15 cellular contexts compared by ENCODE assay signal in the genomic region with DNA sequence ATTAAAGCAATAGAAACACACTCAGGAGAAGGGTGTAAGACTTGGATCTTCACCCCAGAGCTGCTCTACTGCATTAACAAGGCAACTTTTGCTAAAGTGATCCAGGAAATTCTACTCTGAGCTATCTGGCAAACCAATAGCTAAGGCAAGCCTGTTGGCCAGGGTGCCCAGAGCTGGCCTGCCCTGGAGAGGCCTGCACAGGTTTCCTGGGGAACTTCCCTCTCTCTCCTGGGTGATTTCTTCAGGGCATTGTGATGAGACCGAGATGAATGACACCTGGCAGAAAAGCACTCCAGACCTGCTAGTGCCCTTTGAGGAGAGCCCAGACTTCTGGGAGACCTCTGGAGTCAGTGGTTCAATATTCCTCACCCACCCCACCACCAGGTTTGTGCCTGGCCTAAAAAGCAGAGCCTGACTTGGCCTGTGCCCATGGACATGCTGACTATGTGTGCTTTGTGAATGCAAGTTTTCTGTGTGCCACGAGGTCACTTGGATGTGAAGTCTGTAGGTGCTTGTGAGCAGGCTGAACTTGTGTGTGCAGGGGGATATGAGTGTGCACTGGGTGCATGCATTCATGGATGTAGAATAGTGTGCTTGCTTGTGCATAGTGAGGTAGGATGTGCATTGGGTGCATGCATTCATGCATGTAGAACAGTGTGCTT. TPM values are rescaled to one million over a fixed set of nuclear protein-coding genes. Genes with fewer than 3 reads are reported as not detected.
DNase-seq lines count a peak whose midpoint lies in the region; ATAC-seq and TF ChIP-seq lines count a peak whose summit lies in the region.
"Had no signal": no experiment of that assay in that cellular context is flagged by ENCODE, and none has a peak within 500 bp of the region (broad histone marks: within the 10 kb centered on the region; RNA-seq: fewer than 3 reads in every experiment).

No MANE protein-coding gene starts in this region.

- peak overlapping the region; percentile 29 for H2AK9ac ChIP-seq in IMR-90 (replicated peaks; ENCODE audit: low read depth, low read length, poor library complexity)

- no peak overlapping the region for H2AK5ac ChIP-seq in IMR-90 (ENCODE audit: low read depth, low read length)

- TF ChIP-seq POLR2A in IMR-90 (IDR thresholded peaks at IDR 0.05; ENCODE audit: low read depth, low read length) = no peak

- H2BK15ac ChIP-seq in IMR-90 (ENCODE audit: low read depth, low read length) = no peak overlapping the region

- H3K79me1 ChIP-seq in IMR-90 (ENCODE audit: low read depth in 1 of 2, low read length in 2 of 2) = no peaks in the 10 kb centered on the region

- no peak overlapping the region for H3K9ac ChIP-seq in HUES48 (ENCODE audit: low read depth, low read length)
- no peak overlapping the region for H3K9ac ChIP-seq in IMR-90 (ENCODE audit: low read depth, low read length)

- no peak overlapping the region for H3K56ac ChIP-seq in IMR-90 (ENCODE audit: extremely low read depth, insufficient read depth, low read length)

- H3K36me3 ChIP-seq in HUES48 (ENCODE audit: control insufficient read depth, insufficient read depth, low read length) (no peaks in the 10 kb centered on the region), IMR-90 (ENCODE audit: control insufficient read depth, insufficient read depth, low read length) (no peaks in the 10 kb centered on the region), osteoblast (ENCODE audit: insufficient read depth, low read length) (no peaks in the 10 kb centered on the region)
- H3K36me3 ChIP-seq: BE2C had no signal

- ATAC-seq in IMR-90 (ENCODE audit: low read depth) (no peak), left lobe of liver (peak; percentile 45), GM18858 (IDR thresholded peaks at IDR 0.05; ENCODE audit: unreplicated experiment) (no peak), HG03045 (IDR thresholded peaks at IDR 0.05; ENCODE audit: unreplicated experiment) (no peak)

- H4K91ac ChIP-seq in IMR-90 (ENCODE audit: insufficient read depth, low read depth, low read length) = no peak overlapping the region

- WGBS in IMR-90 (ENCODE audit: extremely low coverage in 2 of 2, insufficient read length in 1 of 2), 2 experiments = 0% methylated on average over 1 of the region's 2 CpGs; no CpG with 5 or more reads in 1 of the 2 experiments

- H3K18ac ChIP-seq in IMR-90 (ENCODE audit: low read depth, low read length) = no peak overlapping the region

- CTCF ChIA-PET in IMR-90 (lab: Yijun Ruan, JAX) = no interaction called here

- DNase-seq in IMR-90 (no peak), left lobe of liver (ENCODE audit: low spot score) (peak; percentile 59), osteoblast (ENCODE audit: insufficient read length, low spot score, missing footprints) (peak; percentile 76), NOMO-1 (lab: John Stamatoyannopoulos, UW; ENCODE audit: unreplicated experiment in 2 of 2) (no peak)
- DNase-seq: CD4-positive, alpha-beta T cell; EL; NCI-H187 treated with DMSO at 0.1 percent for 48 hours; NCI-H446 treated with DMSO at 0.1 percent for 48 hours; NCI-H748 treated with DMSO at 0.1 percent for 48 hours; PC-9 had no signal

- H3K9me3 ChIP-seq in HUES48 (ENCODE audit: control insufficient read depth, insufficient read depth, low read length) = no peaks in the 10 kb centered on the region
- no peaks in the 10 kb centered on the region for H3K9me3 ChIP-seq in IMR-90 (ENCODE audit: control insufficient read depth, insufficient read depth, low read length)
- no peaks in the 10 kb centered on the region for H3K9me3 ChIP-seq in osteoblast (ENCODE audit: low read depth, low read length)
- H3K9me3 ChIP-seq: BE2C had no signal

- POLR2A ChIA-PET in IMR-90 (lab: Charles Lee; ENCODE audit: unreplicated experiment) = no interaction called here

- no peak overlapping the region for H3K23ac ChIP-seq in IMR-90 (ENCODE audit: low read depth, low read length)

- H3K4me2 ChIP-seq in IMR-90 (ENCODE audit: low read depth, low read length) (no peak overlapping the region), osteoblast (ENCODE audit: insufficient read depth, low read length) (no peak overlapping the region)
- H3K4me2 ChIP-seq: PC-9 had no signal

- BruUV-seq in IMR-90 (replicated peaks; lab: Mats Ljungman, UMichigan) = no TSS peak

- H4K8ac ChIP-seq in IMR-90 (ENCODE audit: low read depth in 2 of 2, low read length in 2 of 2) = no peak overlapping the region

- H3K4me3 ChIP-seq in HUES48 (ENCODE audit: low read depth, low read length) = no peak overlapping the region
- H3K4me3 ChIP-seq in IMR-90 (ENCODE audit: insufficient read depth, low read depth, low read length) = no peak overlapping the region
- H3K4me3 ChIP-seq in osteoblast (ENCODE audit: insufficient read depth, low read length) = no peak overlapping the region
- H3K4me3 ChIP-seq: PC-9 had no signal

- H2AFZ ChIP-seq in IMR-90 (replicated peaks; ENCODE audit: low read length, poor library complexity) = no peak overlapping the region
- H2AFZ ChIP-seq in osteoblast (ENCODE audit: low read length) = no peak overlapping the region
- H2AFZ ChIP-seq: PC-9 had no signal

- H3K27ac ChIP-seq in HUES48 (ENCODE audit: low read depth, low read length) (peak overlapping the region; percentile 37), IMR-90 (ENCODE audit: insufficient read depth, low read length) (no peak overlapping the region), osteoblast (ENCODE audit: low read depth, low read length) (no peak overlapping the region)
- H3K27ac ChIP-seq: PC-9 had no signal

- no peak for TF ChIP-seq RAD21 in IMR-90 (IDR thresholded peaks at IDR 0.05; ENCODE audit: low read length)

- no peaks in the 10 kb centered on the region; the same call in 1 of the 2 replicates for H3K4me1 ChIP-seq in HUES48 (ENCODE audit: control insufficient read depth, insufficient read depth, low read length)
- no peaks in the 10 kb centered on the region for H3K4me1 ChIP-seq in IMR-90 (ENCODE audit: control insufficient read depth, insufficient read depth, low read length)
- H3K4me1 ChIP-seq in osteoblast (ENCODE audit: insufficient read depth, low read length) = no peaks in the 10 kb centered on the region

- H2BK120ac ChIP-seq in IMR-90 (ENCODE audit: low read depth, low read length) = no peak overlapping the region

- H2BK5ac ChIP-seq in IMR-90 (ENCODE audit: low read depth, low read length, poor library complexity, severe bottlenecking) = no peak overlapping the region

- no peak overlapping the region for H2BK20ac ChIP-seq in IMR-90 (ENCODE audit: low read depth, low read length)

- H4K20me1 ChIP-seq in IMR-90 (ENCODE audit: insufficient read depth, low read length) = no peaks in the 10 kb centered on the region
- no peaks in the 10 kb centered on the region for H4K20me1 ChIP-seq in osteoblast (ENCODE audit: insufficient read depth, low read length)

- no peak overlapping the region for H3K4ac ChIP-seq in IMR-90 (ENCODE audit: low read depth, low read length)

- TF ChIP-seq CTCF in IMR-90 (conservative IDR thresholded peaks at IDR 0.05; ENCODE audit: low read depth, low read length) (no peak), osteoblast (IDR thresholded peaks at IDR 0.05; ENCODE audit: extremely low read depth, low read depth, low read length) (no peak)

- H3K9me1 ChIP-seq in IMR-90 (ENCODE audit: insufficient read depth, low read length) = peaks cover 2% of the 10 kb centered on the region; the same call in 1 of the 2 replicates

- no peak overlapping the region for H4K5ac ChIP-seq in IMR-90 (ENCODE audit: low read depth, low read length)

- dilution Hi-C loops in IMR-90 (cut with HindIII; ENCODE audit: low sequenced_read_pairs, unreplicated experiment) = no loop called here

- no peaks in the 10 kb centered on the region for H3K79me2 ChIP-seq in osteoblast (ENCODE audit: insufficient read depth, low read length)

- no peak overlapping the region for H3K14ac ChIP-seq in IMR-90 (replicated peaks; ENCODE audit: low read depth, low read length)

- H3K27me3 ChIP-seq in HUES48 (ENCODE audit: control insufficient read depth, insufficient read depth, low read length) (no peaks in the 10 kb centered on the region), IMR-90 (ENCODE audit: control insufficient read depth, insufficient read depth, low read length) (peaks cover 29% of the 10 kb centered on the region), osteoblast (ENCODE audit: insufficient read depth, low read length) (peaks cover 11% of the 10 kb centered on the region)
- H3K27me3 ChIP-seq: BE2C had no signal

- intact Hi-C loops in IMR-90 (cut with micrococcal nuclease) = no loop called here

- in situ Hi-C loops in IMR-90 (cut with MboI; ENCODE audit: low sequenced_read_pairs) = loop anchor here (5.0 kb wide), 1 partner anchor 109 kb away; no protein-coding TSS in a partner anchor

TF ChIP-seq in IMR-90, 13 proteins besides CTCF, POLR2A, EP300 and RAD21 (continues in another document):
- no peak for TF ChIP-seq MAZ (IDR thresholded peaks at IDR 0.05; ENCODE audit: borderline replicate concordance, low read depth, low read length)
- no peak for TF ChIP-seq RCOR1 (IDR thresholded peaks at IDR 0.05; ENCODE audit: insufficient replicate concordance, low read length)
- TF ChIP-seq, protein P1, sequence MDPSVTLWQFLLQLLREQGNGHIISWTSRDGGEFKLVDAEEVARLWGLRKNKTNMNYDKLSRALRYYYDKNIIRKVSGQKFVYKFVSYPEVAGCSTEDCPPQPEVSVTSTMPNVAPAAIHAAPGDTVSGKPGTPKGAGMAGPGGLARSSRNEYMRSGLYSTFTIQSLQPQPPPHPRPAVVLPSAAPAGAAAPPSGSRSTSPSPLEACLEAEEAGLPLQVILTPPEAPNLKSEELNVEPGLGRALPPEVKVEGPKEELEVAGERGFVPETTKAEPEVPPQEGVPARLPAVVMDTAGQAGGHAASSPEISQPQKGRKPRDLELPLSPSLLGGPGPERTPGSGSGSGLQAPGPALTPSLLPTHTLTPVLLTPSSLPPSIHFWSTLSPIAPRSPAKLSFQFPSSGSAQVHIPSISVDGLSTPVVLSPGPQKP (IDR thresholded peaks at IDR 0.05; ENCODE audit: borderline replicate concordance, low read depth, low read length) = no peak
- TF ChIP-seq NFE2L2 (IDR thresholded peaks at IDR 0.05; ENCODE audit: low read depth, low read length) = no peak
- TF ChIP-seq RFX5 (IDR thresholded peaks at IDR 0.05; ENCODE audit: low read depth, low read length) = no peak

RNA-seq across cellular contexts. Expression of a gene that starts 4.4 kb away (rescaled TPM):
- total RNA-seq in IMR-90 (2012; rRNA removed) (not detected in 2 replicates), left lobe of liver (2.4 TPM), osteoblast (not detected in 2 replicates)
- not detected in 2 replicates for polyA plus RNA-seq in IMR-90 (2012; rRNA removed)
- polyA plus RNA-seq in IMR-90 (2012; cell fraction: cytosol; rRNA removed) = 0.02 TPM in 1 of 2 replicates, not detected in the other
- polyA plus RNA-seq in IMR-90 (2012; cell fraction: nucleus; rRNA removed; ENCODE audit: low replicate concordance) = 0.04 TPM in 1 of 2 replicates, not detected in the other
- total RNA-seq: CD4-positive, alpha-beta T cell; PC-9; SK-MEL-5 had no signal

RNA-seq across cellular contexts. Expression of a gene that starts 59.7 kb away (rescaled TPM):
- total RNA-seq in IMR-90 (2012; rRNA removed) (not detected in 2 replicates), left lobe of liver (0.13 TPM), osteoblast (not detected in 2 replicates)
- polyA plus RNA-seq in IMR-90 (2012; rRNA removed) = not detected in 2 replicates
- polyA plus RNA-seq in IMR-90 (2012; cell fraction: cytosol; rRNA removed) = not detected in 2 replicates
- not detected in 2 replicates for polyA plus RNA-seq in IMR-90 (2012; cell fraction: nucleus; rRNA removed; ENCODE audit: low replicate concordance)
- total RNA-seq: CD4-positive, alpha-beta T cell; PC-9; SK-MEL-5 had no signal

Comparison
In these comparisons a context has a peak if more than half of its experiments do, and no peak if none do; other contexts are left out.
1. DNase-seq: peak in left lobe of liver (single experiment) and osteoblast (single experiment); none in IMR-90 (single experiment) and NOMO-1 (0 of 2).